In genomic region chr13:33236021-33236420, GRCh38 we compare ENCODE assay signal across 15 cellular contexts. TPM values are rescaled to one million over a fixed set of nuclear protein-coding genes. Genes with fewer than 3 reads are reported as not detected.
A peak's percentile ranks its signal among the peaks of the same experiment; 100 is the strongest.
DNase-seq lines count a peak whose midpoint lies in the region; ATAC-seq, FAIRE-seq and TF ChIP-seq lines count a peak whose summit lies in the region.
"Had no signal": no experiment of that assay in that cellular context is flagged by ENCODE, and none has a peak within 500 bp of the region (broad histone marks: within the 10 kb centered on the region; RNA-seq: fewer than 3 reads in every experiment).

No MANE protein-coding gene starts in this region.

- H3K4me1 ChIP-seq in IMR-90 (ENCODE audit: control insufficient read depth, insufficient read depth, low read length), result peaks cover 20% of the 10 kb centered on the region
- H3K4me1 ChIP-seq in astrocyte (ENCODE audit: insufficient read depth, low read length), result peaks cover 24% of the 10 kb centered on the region
- peaks cover 31 to 43% of the 10 kb centered on the region in 2 donors for H3K4me1 ChIP-seq in thyroid gland
- no peaks in the 10 kb centered on the region for H3K4me1 ChIP-seq in neuronal stem cell (ENCODE audit: control insufficient read depth in 2 of 2, insufficient read depth in 1 of 2, low read depth in 1 of 2, low read length in 2 of 2)
- H3K4me1 ChIP-seq in endodermal cell (ENCODE audit: control insufficient read depth, insufficient read depth, low read length), result no peaks in the 10 kb centered on the region

- peaks cover 33% of the 10 kb centered on the region for H3K36me3 Mint-ChIP-seq in astrocyte (ENCODE audit: low read depth, unreplicated experiment)
- H3K36me3 Mint-ChIP-seq in endodermal cell (ENCODE audit: low read depth), result peaks cover 10% of the 10 kb centered on the region
- H3K36me3 Mint-ChIP-seq in activated naive CD4-positive, alpha-beta T cell treated with anti-CD3 and anti-CD28 coated beads, Interleukin-2, amount 10 ng/mL, durations not matched to agents 7 days and 5 days, result no peaks in the 10 kb centered on the region
- H3K36me3 Mint-ChIP-seq: natural killer cell had no signal

- no peak overlapping the region for H2AFZ ChIP-seq in IMR-90 (replicated peaks; ENCODE audit: low read length, poor library complexity)
- H2AFZ ChIP-seq in astrocyte (ENCODE audit: low read depth, low read length), result no peak overlapping the region
- H2AFZ ChIP-seq in neuronal stem cell (ENCODE audit: low read length), result no peak overlapping the region

- H2BK120ac ChIP-seq in IMR-90 (ENCODE audit: low read depth, low read length), result peak overlapping the region; percentile 98
- H2BK120ac ChIP-seq in neuronal stem cell (ENCODE audit: low read depth, low read length), result no peak overlapping the region

- peak overlapping the region; percentile 99 for H3K23ac ChIP-seq in IMR-90 (ENCODE audit: low read depth, low read length)
- no peak overlapping the region for H3K23ac ChIP-seq in neuronal stem cell (ENCODE audit: low read depth, low read length, poor library complexity)

- TF ChIP-seq RAD21 in IMR-90 (IDR thresholded peaks at IDR 0.05; ENCODE audit: low read length), result no peak

- peaks cover 7% of the 10 kb centered on the region for H3K9me3 Mint-ChIP-seq in astrocyte (ENCODE audit: unreplicated experiment)
- peaks cover 22% of the 10 kb centered on the region for H3K9me3 Mint-ChIP-seq in endodermal cell
- peaks cover 8% of the 10 kb centered on the region for H3K9me3 Mint-ChIP-seq in activated naive CD4-positive, alpha-beta T cell treated with anti-CD3 and anti-CD28 coated beads, Interleukin-2, amount 10 ng/mL, durations not matched to agents 7 days and 5 days

- H2AK5ac ChIP-seq in IMR-90 (ENCODE audit: low read depth, low read length) (peak overlapping the region; percentile 99), neuronal stem cell (ENCODE audit: low read depth, low read length) (no peak overlapping the region)

- H2BK15ac ChIP-seq in IMR-90 (ENCODE audit: low read depth, low read length) (peak overlapping the region; percentile 91; the same call in 2 of the 3 replicates), neuronal stem cell (ENCODE audit: low read length) (no peak overlapping the region)

- H2BK20ac ChIP-seq in IMR-90 (ENCODE audit: low read depth, low read length), result peak overlapping the region; percentile 99

- H4K91ac ChIP-seq in IMR-90 (ENCODE audit: insufficient read depth, low read depth, low read length) (peak overlapping the region; percentile 97), neuronal stem cell (ENCODE audit: low read depth, low read length, poor library complexity) (no peak overlapping the region)

- CTCF ChIA-PET in IMR-90 (lab: Yijun Ruan, JAX), result no interaction called here
- CTCF ChIA-PET in activated naive CD4-positive, alpha-beta T cell treated with anti-CD3 and anti-CD28 coated beads, Interleukin-2, amount 10 ng/mL, durations not matched to agents 7 days and 5 days (lab: Charles Lee), result no interaction called here

- H2BK5ac ChIP-seq in IMR-90 (ENCODE audit: low read depth, low read length, poor library complexity, severe bottlenecking) (peak overlapping the region; percentile 98), neuronal stem cell (ENCODE audit: low read length) (no peak overlapping the region)

- BruUV-seq in IMR-90 (replicated peaks; lab: Mats Ljungman, UMichigan), result no TSS peak

- H3K4me1 Mint-ChIP-seq in astrocyte (ENCODE audit: low read depth, unreplicated experiment) (peaks cover 20% of the 10 kb centered on the region), endodermal cell (no peaks in the 10 kb centered on the region)
- H3K4me1 Mint-ChIP-seq in activated naive CD4-positive, alpha-beta T cell treated with anti-CD3 and anti-CD28 coated beads, Interleukin-2, amount 10 ng/mL, durations not matched to agents 7 days and 5 days, result no peaks in the 10 kb centered on the region
- H3K4me1 Mint-ChIP-seq: natural killer cell had no signal

- no peaks in the 10 kb centered on the region for H3K27me3 ChIP-seq in IMR-90 (ENCODE audit: control insufficient read depth, insufficient read depth, low read length)
- no peaks in the 10 kb centered on the region for H3K27me3 ChIP-seq in astrocyte (ENCODE audit: insufficient read depth, low read length)
- no peaks in the 10 kb centered on the region for H3K27me3 ChIP-seq in thyroid gland
- H3K27me3 ChIP-seq in neuronal stem cell (ENCODE audit: control insufficient read depth in 3 of 3, insufficient read depth in 3 of 3, low read depth in 1 of 3, low read length in 3 of 3), result no peaks in the 10 kb centered on the region
- no peaks in the 10 kb centered on the region for H3K27me3 ChIP-seq in endodermal cell (ENCODE audit: control insufficient read depth, insufficient read depth, low read length, poor library complexity, severe bottlenecking)

- no peak for TF ChIP-seq CTCF in IMR-90 (conservative IDR thresholded peaks at IDR 0.05; ENCODE audit: low read depth, low read length)
- no peak for TF ChIP-seq CTCF in astrocyte (IDR thresholded peaks at IDR 0.05; ENCODE audit: insufficient read depth, low read depth, low read length)
- TF ChIP-seq CTCF in thyroid gland (IDR thresholded peaks at IDR 0.05), result no peak
- no peak for TF ChIP-seq CTCF in endodermal cell (conservative IDR thresholded peaks at IDR 0.05)

- peak overlapping the region; percentile 39; the same call in 1 of the 2 replicates for H3K9ac ChIP-seq in IMR-90 (ENCODE audit: low read depth, low read length)
- peak overlapping the region; percentile 60 for H3K9ac ChIP-seq in astrocyte (ENCODE audit: low read length)
- H3K9ac ChIP-seq in neuronal stem cell (ENCODE audit: low read depth, low read length, poor library complexity), result no peak overlapping the region
- no peak overlapping the region for H3K9ac ChIP-seq in endodermal cell (ENCODE audit: extremely low read depth, low read length, poor library complexity, severe bottlenecking)

- TF ChIP-seq POLR2A in IMR-90 (IDR thresholded peaks at IDR 0.05; ENCODE audit: low read depth, low read length) (no peak), thyroid gland (IDR thresholded peaks at IDR 0.05) (no peak)

- dilution Hi-C loops in IMR-90 (cut with HindIII; ENCODE audit: low sequenced_read_pairs, unreplicated experiment), result no loop called here

- H2BK12ac ChIP-seq in neuronal stem cell (ENCODE audit: low read length), result no peak overlapping the region

- H3K18ac ChIP-seq in IMR-90 (ENCODE audit: low read depth, low read length) (peak overlapping the region; percentile 96), neuronal stem cell (ENCODE audit: low read length) (no peak overlapping the region)

- H3K27ac ChIP-seq in IMR-90 (ENCODE audit: insufficient read depth, low read length), result peak overlapping the region; percentile 91
- H3K27ac ChIP-seq in astrocyte (ENCODE audit: low read depth, low read length), result peak overlapping the region; percentile 80
- peak overlapping the region in 2 of 3 donors; percentile 55 to 63 for H3K27ac ChIP-seq in thyroid gland
- no peak overlapping the region for H3K27ac ChIP-seq in neuronal stem cell (replicated peaks; ENCODE audit: low read length)
- H3K27ac ChIP-seq in endodermal cell (ENCODE audit: low read depth, low read length), result no peak overlapping the region

- H4K5ac ChIP-seq in IMR-90 (ENCODE audit: low read depth, low read length), result peak overlapping the region; percentile 93

- H3K79me2 ChIP-seq in astrocyte (ENCODE audit: insufficient read depth, low read length), result peaks cover 82% of the 10 kb centered on the region

- H3K14ac ChIP-seq in IMR-90 (replicated peaks; ENCODE audit: low read depth, low read length) (peak overlapping the region; percentile 97), neuronal stem cell (ENCODE audit: low read length) (no peak overlapping the region)

- peaks cover 34 to 70% of the 10 kb centered on the region in 2 experiments for H3K79me1 ChIP-seq in IMR-90 (ENCODE audit: low read depth in 1 of 2, low read length in 2 of 2)
- H3K79me1 ChIP-seq in neuronal stem cell (ENCODE audit: low read depth, low read length), result no peaks in the 10 kb centered on the region

- peaks cover 17% of the 10 kb centered on the region for H3K36me3 ChIP-seq in IMR-90 (ENCODE audit: control insufficient read depth, insufficient read depth, low read length)
- peaks cover 9% of the 10 kb centered on the region for H3K36me3 ChIP-seq in astrocyte (ENCODE audit: insufficient read depth, low read length)
- H3K36me3 ChIP-seq in thyroid gland, result no peaks in the 10 kb centered on the region
- no peaks in the 10 kb centered on the region for H3K36me3 ChIP-seq in neuronal stem cell (replicated peaks in 1 of 2; ENCODE audit: control insufficient read depth in 2 of 2, insufficient read depth in 2 of 2, low read length in 2 of 2)
- H3K36me3 ChIP-seq in endodermal cell (ENCODE audit: control insufficient read depth, insufficient read depth, low read length), result no peaks in the 10 kb centered on the region

- ATAC-seq in IMR-90 (ENCODE audit: low read depth) (peak; percentile 70), GM19324 (IDR thresholded peaks at IDR 0.05; ENCODE audit: low FRiP score, unreplicated experiment) (no peak)
- ATAC-seq: esophagus mucosa, natural killer cell had no signal

- H3K9me1 ChIP-seq in IMR-90 (ENCODE audit: insufficient read depth, low read length), result peaks cover 17% of the 10 kb centered on the region

- peaks cover 2% of the 10 kb centered on the region; the same call in 1 of the 2 replicates for H3K9me3 ChIP-seq in IMR-90 (ENCODE audit: control insufficient read depth, insufficient read depth, low read length)
- no peaks in the 10 kb centered on the region for H3K9me3 ChIP-seq in astrocyte (ENCODE audit: insufficient read depth, low read depth, low read length)
- H3K9me3 ChIP-seq in thyroid gland, result no peaks in the 10 kb centered on the region
- peaks cover 0 to 9% of the 10 kb centered on the region in 2 donors for H3K9me3 ChIP-seq in neuronal stem cell (replicated peaks in 1 of 2; ENCODE audit: control insufficient read depth in 2 of 2, insufficient read depth in 1 of 2, low read depth in 1 of 2, low read length in 2 of 2)
- H3K9me3 ChIP-seq in endodermal cell (ENCODE audit: control insufficient read depth, low read length), result peaks cover 18% of the 10 kb centered on the region

- no peak overlapping the region for H3K27ac Mint-ChIP-seq in astrocyte (ENCODE audit: unreplicated experiment)
- no peak overlapping the region for H3K27ac Mint-ChIP-seq in endodermal cell
- H3K27ac Mint-ChIP-seq in activated naive CD4-positive, alpha-beta T cell treated with anti-CD3 and anti-CD28 coated beads, Interleukin-2, amount 10 ng/mL, durations not matched to agents 7 days and 5 days, result no peak overlapping the region
- H3K27ac Mint-ChIP-seq: natural killer cell; stimulated activated naive CD8-positive, alpha-beta T cell treated with anti-CD3 and anti-CD28 coated beads, Interleukin-15, Interleukin-2, amounts not matched to agents 100 ng/mL and 50 ng/mL, for 24 hours had no signal

- H3K4me3 Mint-ChIP-seq in astrocyte (ENCODE audit: unreplicated experiment), result no peak overlapping the region
- no peak overlapping the region for H3K4me3 Mint-ChIP-seq in endodermal cell
- no peak overlapping the region for H3K4me3 Mint-ChIP-seq in activated naive CD4-positive, alpha-beta T cell treated with anti-CD3 and anti-CD28 coated beads, Interleukin-2, amount 10 ng/mL, durations not matched to agents 7 days and 5 days
- H3K4me3 Mint-ChIP-seq: natural killer cell; stimulated activated naive CD8-positive, alpha-beta T cell treated with anti-CD3 and anti-CD28 coated beads, Interleukin-15, Interleukin-2, amounts not matched to agents 100 ng/mL and 50 ng/mL, for 24 hours had no signal

- peak overlapping the region; percentile 99 for H3K4ac ChIP-seq in IMR-90 (ENCODE audit: low read depth, low read length)
- H3K4ac ChIP-seq in neuronal stem cell (ENCODE audit: low read length), result no peak overlapping the region

- in situ Hi-C loops in IMR-90 (cut with MboI; ENCODE audit: low sequenced_read_pairs), result no loop called here

- no peak overlapping the region for H3K4me3 ChIP-seq in IMR-90 (ENCODE audit: insufficient read depth, low read depth, low read length)
- H3K4me3 ChIP-seq in astrocyte (ENCODE audit: insufficient read depth, low read depth, low read length), result peak overlapping the region; percentile 8
- H3K4me3 ChIP-seq in thyroid gland (replicated peaks in 1 of 3), result no peak overlapping the region
- no peak overlapping the region for H3K4me3 ChIP-seq in neuronal stem cell (ENCODE audit: low read length in 2 of 2)
- no peak overlapping the region for H3K4me3 ChIP-seq in endodermal cell (ENCODE audit: low read length)

- peak; percentile 80 for DNase-seq in IMR-90
- DNase-seq in astrocyte (ENCODE audit: low read depth), result peak; percentile 89
- DNase-seq in iris pigment epithelial cell (ENCODE audit: low read depth), result peak; percentile 83
- DNase-seq in thyroid gland, result no peak
- DNase-seq in neuronal stem cell (ENCODE audit: low spot score), result no peak
- DNase-seq in endodermal cell, result no peak
- DNase-seq in activated naive CD4-positive, alpha-beta T cell treated with anti-CD3 and anti-CD28 coated beads, Interleukin-2, amount 10 ng/mL, durations not matched to agents 7 days and 5 days, result no peak
- DNase-seq: aorta; kidney; natural killer cell; stimulated activated CD4-positive, alpha-beta T cell treated with anti-CD3 and anti-CD28 coated beads, Interleukin-2, amount 100 ng/mL, for 48 hours had no signal

- H3K4me2 ChIP-seq in IMR-90 (ENCODE audit: low read depth, low read length) (peak overlapping the region; percentile 40), astrocyte (ENCODE audit: low read length) (peak overlapping the region; percentile 76), neuronal stem cell (ENCODE audit: insufficient read depth, low read length, poor library complexity, severe bottlenecking) (no peak overlapping the region)

- intact Hi-C loops in IMR-90 (cut with micrococcal nuclease), result loop anchor here (2.0 kb wide), 1 partner anchor 15 kb away; no protein-coding TSS in a partner anchor
- intact Hi-C loops in thyroid gland (cut with DNase I), result loop anchor here (10.0 kb wide), 2 partner anchors 49 to 169 kb away; partner anchors contain the start of gene STARD13

- POLR2A ChIA-PET in IMR-90 (lab: Charles Lee; ENCODE audit: unreplicated experiment), result no interaction called here

- H4K20me1 ChIP-seq in IMR-90 (ENCODE audit: insufficient read depth, low read length) (peaks cover 2% of the 10 kb centered on the region; the same call in 1 of the 2 replicates), astrocyte (ENCODE audit: insufficient read depth, low read length) (no peaks in the 10 kb centered on the region)

- no peak overlapping the region for H2AK9ac ChIP-seq in IMR-90 (replicated peaks; ENCODE audit: low read depth, low read length, poor library complexity)

- peak overlapping the region; percentile 86 for H3K56ac ChIP-seq in IMR-90 (ENCODE audit: extremely low read depth, insufficient read depth, low read length)

- peak; percentile 86 for FAIRE-seq in astrocyte (lab: Jason Lieb, UNC)
- FAIRE-seq: GM12892, kidney had no signal

- WGBS in IMR-90 (ENCODE audit: extremely low coverage in 2 of 2, insufficient read length in 1 of 2), 2 experiments, result 57% methylated on average over 3 of the region's 8 CpGs; no CpG with 5 or more reads in 1 of the 2 experiments
- 84 to 86% methylated on average over 8 of the region's 8 CpGs for WGBS in thyroid gland, 2 donors
- no CpG with 5 or more reads among the region's 8 CpGs for WGBS in neuronal stem cell (ENCODE audit: extremely low coverage in 2 of 2, insufficient read length in 2 of 2, insufficient replicate concordance in 1 of 2), 2 donors
- WGBS in endodermal cell (ENCODE audit: insufficient coverage in 1 of 2, insufficient read length in 1 of 2), 2 experiments, result 92% methylated on average over 8 of the region's 8 CpGs

- H4K8ac ChIP-seq in IMR-90 (ENCODE audit: low read depth in 2 of 2, low read length in 2 of 2), result peak overlapping the region; percentile 70 to 97
- H4K8ac ChIP-seq in neuronal stem cell (ENCODE audit: low read depth, low read length), result no peak overlapping the region

- no peaks in the 10 kb centered on the region for H3K27me3 Mint-ChIP-seq in astrocyte (ENCODE audit: low read depth, unreplicated experiment)
- H3K27me3 Mint-ChIP-seq in endodermal cell (ENCODE audit: insufficient read depth), result no peaks in the 10 kb centered on the region
- H3K27me3 Mint-ChIP-seq in activated naive CD4-positive, alpha-beta T cell treated with anti-CD3 and anti-CD28 coated beads, Interleukin-2, amount 10 ng/mL, durations not matched to agents 7 days and 5 days, result no peaks in the 10 kb centered on the region

RNA-seq across cellular contexts. Expression of gene STARD13, which starts 49.5 kb away (rescaled TPM):
- total RNA-seq in IMR-90 (2012; rRNA removed) (46.6 and 46.9 TPM in 2 replicates), astrocyte (28.7 and 30.1 TPM in 2 replicates), thyroid gland (100 to 1,000 TPM in 1 of 4 donors, 10 to 100 TPM in 3; 52.0 to 114 (median 89.2) TPM), endodermal cell (1 to 10 TPM; 2.5 to 3.7 TPM)
- 23.6 and 27.0 TPM in 2 replicates for polyA plus RNA-seq in IMR-90 (2012; rRNA removed)
- polyA plus RNA-seq in IMR-90 (2012; cell fraction: cytosol; rRNA removed), result 11.8 and 14.7 TPM in 2 replicates
- polyA plus RNA-seq in IMR-90 (2012; cell fraction: nucleus; rRNA removed; ENCODE audit: low replicate concordance), result 43.0 and 67.3 TPM in 2 replicates
- 1.4 TPM for polyA plus RNA-seq in neuronal stem cell (2013, experiment 1 of 2)
- polyA plus RNA-seq in neuronal stem cell (2013, experiment 2 of 2), result 1.4 TPM
- 2.2 TPM for polyA plus RNA-seq in endodermal cell (2013, experiment 1 of 2)
- polyA plus RNA-seq in endodermal cell (2013, experiment 2 of 2), result 3.0 TPM
- total RNA-seq: natural killer cell had no signal

Comparison
In these comparisons a context has a peak if more than half of its experiments do, and no peak if none do; other contexts are left out.
1. DNase-seq: peak in IMR-90 (single experiment), astrocyte (single experiment) and iris pigment epithelial cell (single experiment); none in thyroid gland (0 of 2), neuronal stem cell (single experiment), endodermal cell (single experiment) and activated naive CD4-positive, alpha-beta T cell treated with anti-CD3 and anti-CD28 coated beads, Interleukin-2, amount 10 ng/mL, durations not matched to agents 7 days and 5 days (single experiment).
2. H3K27ac ChIP-seq: peak in IMR-90 (single experiment), astrocyte (single experiment) and thyroid gland (2 of 3); none in neuronal stem cell (single experiment) and endodermal cell (single experiment).
3. H3K9ac ChIP-seq: peak in IMR-90 (single experiment) and astrocyte (single experiment); none in neuronal stem cell (single experiment) and endodermal cell (single experiment).